In genomic region chr11:70184396-70184795, GRCh38 we compare ENCODE assay signal across 25 cellular contexts. TPM values are rescaled to one million over a fixed set of nuclear protein-coding genes. Genes with fewer than 3 reads are reported as not detected.
DNase-seq lines count a peak whose midpoint lies in the region; ATAC-seq, FAIRE-seq and TF ChIP-seq lines count a peak whose summit lies in the region.
"Had no signal": no experiment of that assay in that cellular context is flagged by ENCODE, and none has a peak within 500 bp of the region (broad histone marks: within the 10 kb centered on the region; RNA-seq: fewer than 3 reads in every experiment).

No MANE protein-coding gene starts in this region.

- TF ChIP-seq RAD21 in K562 (CRISPR knock-in tag; conservative IDR thresholded peaks at IDR 0.05 in 1 of 2, IDR thresholded peaks at IDR 0.05 in 1 of 2) = no peak

- H3K9me3 ChIP-seq in BLaER1 (no peaks in the 10 kb centered on the region), K562 (replicated peaks; ENCODE audit: control insufficient read depth, insufficient read depth, low read depth, low read length) (no peaks in the 10 kb centered on the region), neuronal stem cell (replicated peaks in 1 of 2; ENCODE audit: control insufficient read depth in 2 of 2, insufficient read depth in 1 of 2, low read depth in 1 of 2, low read length in 2 of 2) (no peaks in the 10 kb centered on the region)
- H3K9me3 ChIP-seq: A549, BE2C, Caco-2 had no signal

- H2BK120ac ChIP-seq in neuronal stem cell (ENCODE audit: low read depth, low read length) = peak overlapping the region; percentile 5

- H3K27me3 ChIP-seq in BLaER1 (no peaks in the 10 kb centered on the region), K562 (ENCODE audit: control insufficient read depth in 2 of 2, insufficient read depth in 2 of 2, low read length in 2 of 2) (peaks cover 37 to 82% of the 10 kb centered on the region in 2 experiments; a peak in 4 of 5 replicates), neuronal stem cell (ENCODE audit: control insufficient read depth in 3 of 3, insufficient read depth in 3 of 3, low read depth in 1 of 3, low read length in 3 of 3) (peaks cover 0 to 46% (median 0%) of the 10 kb centered on the region in 3 experiments)
- H3K27me3 ChIP-seq: BE2C had no signal

- no peak overlapping the region for H3K27ac Mint-ChIP-seq in Calu3 (ENCODE audit: unreplicated experiment)
- H3K27ac Mint-ChIP-seq: CD4-positive, CD25-positive, alpha-beta regulatory T cell; CD8-positive, alpha-beta T cell; H9 had no signal

- no peak overlapping the region for H4K8ac ChIP-seq in neuronal stem cell (ENCODE audit: low read depth, low read length)

- no peak overlapping the region for H3K23ac ChIP-seq in neuronal stem cell (ENCODE audit: low read depth, low read length, poor library complexity)

- H3K4me2 ChIP-seq in BLaER1 = peak overlapping the region; percentile 83
- H3K4me2 ChIP-seq in K562 (ENCODE audit: insufficient read depth, low read length) = no peak overlapping the region
- no peak overlapping the region for H3K4me2 ChIP-seq in neuronal stem cell (ENCODE audit: insufficient read depth, low read length, poor library complexity, severe bottlenecking)
- H3K4me2 ChIP-seq: A549 had no signal

- H4K91ac ChIP-seq in neuronal stem cell (ENCODE audit: low read depth, low read length, poor library complexity) = no peak overlapping the region

- CTCF ChIA-PET in K562 (lab: Yijun Ruan, JAX; ENCODE audit: low intra/inter-chr PET ratio) = no interaction called here
- CTCF ChIA-PET in Calu3 (lab: Charles Lee) = no interaction called here

- H2BK5ac ChIP-seq in neuronal stem cell (ENCODE audit: low read length) = no peak overlapping the region

- H2BK15ac ChIP-seq in neuronal stem cell (ENCODE audit: low read length) = no peak overlapping the region

- H3K18ac ChIP-seq in neuronal stem cell (ENCODE audit: low read length) = no peak overlapping the region

- H3K4me3 Mint-ChIP-seq in Calu3 (ENCODE audit: low read depth, unreplicated experiment) = no peak overlapping the region
- H3K4me3 Mint-ChIP-seq: CD4-positive, CD25-positive, alpha-beta regulatory T cell; CD8-positive, alpha-beta T cell; H9 had no signal

- no peak for FAIRE-seq in K562 (lab: Jason Lieb, UNC)
- FAIRE-seq: A549, D721Med, GM12878, GM19239 had no signal

- intact Hi-C loops in K562 (cut with micrococcal nuclease) = no loop called here
- intact Hi-C loops in left cardiac atrium (cut with DNase I) = no loop called here
- intact Hi-C loops in Calu3 (cut with micrococcal nuclease; ENCODE audit: unreplicated experiment) = no loop called here

- H3K14ac ChIP-seq in neuronal stem cell (ENCODE audit: low read length) = peak overlapping the region; percentile 9

- H3K27me3 Mint-ChIP-seq in Calu3 (ENCODE audit: unreplicated experiment) = no peaks in the 10 kb centered on the region

- under 1% methylated on average over 8 of the region's 9 CpGs for WGBS in K562 (ENCODE audit: insufficient coverage, low coverage, missing lambda C conversion rate)
- no CpG with 5 or more reads among the region's 9 CpGs for WGBS in neuronal stem cell (ENCODE audit: extremely low coverage in 2 of 2, insufficient read length in 2 of 2, insufficient replicate concordance in 1 of 2), 2 donors

- POLR2A ChIA-PET in K562 (lab: Yijun Ruan, JAX) = interaction anchor here (0.6 kb wide), 1 partner anchor 252 kb away, joined by 3 read pairs; no protein-coding TSS in a partner anchor

- no peak for TF ChIP-seq POLR2A in K562 (conservative IDR thresholded peaks at IDR 0.05)

- H3K9me1 ChIP-seq in K562 (ENCODE audit: control insufficient read depth, insufficient read depth, low read length) = no peaks in the 10 kb centered on the region

- no peak for TF ChIP-seq EP300 in K562 (IDR thresholded peaks at IDR 0.05; ENCODE audit: low read length)

- H3K4me3 ChIP-seq in BLaER1 = no peak overlapping the region
- no peak overlapping the region for H3K4me3 ChIP-seq in K562
- H3K4me3 ChIP-seq in neuronal stem cell (ENCODE audit: low read length in 2 of 2) = no peak overlapping the region
- H3K4me3 ChIP-seq: A549, GM12878, GM23248 had no signal

- TF ChIP-seq CTCF in K562 (IDR thresholded peaks at IDR 0.05 in 2 of 3, conservative IDR thresholded peaks at IDR 0.05 in 1 of 3; ENCODE audit: insufficient read depth in 2 of 3, low read depth in 1 of 3, low read length in 3 of 3) (no peak), Calu3 (IDR thresholded peaks at IDR 0.05; ENCODE audit: unreplicated experiment) (no peak)

- peak; percentile 13 for DNase-seq in HT-29 (ENCODE audit: low spot score)
- no peak for DNase-seq in K562 (ENCODE audit: extremely low read depth in 1 of 4, low spot score in 3 of 4)
- no peak for DNase-seq in neuronal stem cell (ENCODE audit: low spot score)
- no peak for DNase-seq in effector CD4-positive, alpha-beta T cell
- no peak for DNase-seq in left cardiac atrium
- no peak for DNase-seq in Calu3
- DNase-seq: 8988T; ACHN; AML-193; BE2C; Caco-2; CD4-positive, CD25-positive, alpha-beta regulatory T cell; CD8-positive, alpha-beta T cell; DMS 273 treated with DMSO at 0.1 percent for 48 hours; DMS79; EL; GDM1; GM23248; H9 had no signal

- no peaks in the 10 kb centered on the region for H3K36me3 ChIP-seq in BLaER1
- H3K36me3 ChIP-seq in K562 (ENCODE audit: control insufficient read depth, insufficient read depth, low read length) = no peaks in the 10 kb centered on the region
- H3K36me3 ChIP-seq in neuronal stem cell (replicated peaks in 1 of 2; ENCODE audit: control insufficient read depth in 2 of 2, insufficient read depth in 2 of 2, low read length in 2 of 2) = no peaks in the 10 kb centered on the region
- H3K36me3 ChIP-seq: BE2C had no signal

- H2AK5ac ChIP-seq in neuronal stem cell (ENCODE audit: low read depth, low read length) = no peak overlapping the region

- H3K4me1 ChIP-seq in BLaER1 (peaks cover 47% of the 10 kb centered on the region), K562 (replicated peaks in 1 of 2; ENCODE audit: control insufficient read depth in 2 of 2, insufficient read depth in 2 of 2, low read length in 2 of 2) (peaks cover 0 to 14% of the 10 kb centered on the region in 2 experiments; a peak in 2 of 5 replicates), neuronal stem cell (ENCODE audit: control insufficient read depth in 2 of 2, insufficient read depth in 1 of 2, low read depth in 1 of 2, low read length in 2 of 2) (peaks cover 0 to 3% of the 10 kb centered on the region in 2 donors)
- H3K4me1 ChIP-seq: A549, BE2C, Caco-2 had no signal

- H3K27ac ChIP-seq in BLaER1 (peak overlapping the region; percentile 18; the same call in 1 of the 2 replicates), K562 (ENCODE audit: extremely low read depth, low read depth, low read length) (no peak overlapping the region), neuronal stem cell (replicated peaks; ENCODE audit: low read length) (no peak overlapping the region)
- H3K27ac ChIP-seq: A549, GM23248 had no signal

- no peaks in the 10 kb centered on the region for H3K79me2 ChIP-seq in K562 (ENCODE audit: control insufficient read depth, insufficient read depth, low read length)

- H3K9ac ChIP-seq in BLaER1 (no peak overlapping the region), K562 (ENCODE audit: insufficient read depth in 1 of 2, low read depth in 2 of 2, low read length in 2 of 2) (no peak overlapping the region), neuronal stem cell (ENCODE audit: low read depth, low read length, poor library complexity) (no peak overlapping the region)
- H3K9ac ChIP-seq: GM23248 had no signal

- in situ Hi-C loops in K562 (cut with MboI) = loop anchor here (5.0 to 10.0 kb wide), 2 partner anchors 92 to 470 kb away; no protein-coding TSS in a partner anchor

- no peaks in the 10 kb centered on the region for H3K9me3 Mint-ChIP-seq in Calu3 (ENCODE audit: low read depth, unreplicated experiment)
- H3K9me3 Mint-ChIP-seq: CD8-positive, alpha-beta T cell; H9 had no signal

- 0 out of 3 replicates have a peak, but pooled peaks have one; percentile 28 for ATAC-seq in K562
- ATAC-seq in left cardiac atrium = no peak
- ATAC-seq: A549; CD8-positive, alpha-beta T cell; GM12878; HCT116 had no signal

- H2BK12ac ChIP-seq in neuronal stem cell (ENCODE audit: low read length) = no peak overlapping the region

- H3K36me3 Mint-ChIP-seq in Calu3 (ENCODE audit: insufficient read depth, unreplicated experiment) = no peaks in the 10 kb centered on the region
- H3K36me3 Mint-ChIP-seq: CD4-positive, CD25-positive, alpha-beta regulatory T cell; CD8-positive, alpha-beta T cell had no signal

- no peaks in the 10 kb centered on the region for H3K79me1 ChIP-seq in neuronal stem cell (ENCODE audit: low read depth, low read length)

- no peaks in the 10 kb centered on the region for H4K20me1 ChIP-seq in BLaER1
- H4K20me1 ChIP-seq in K562 (replicated peaks; ENCODE audit: control insufficient read depth, insufficient read depth, low read length) = 0 out of 2 replicates have a peak, but pooled peaks cover 9% of the 10 kb centered on the region

- no TSS peak for BruUV-seq in K562 (replicated peaks; lab: Mats Ljungman, UMichigan)
- BruUV-seq in Calu3 (replicated peaks; lab: Mats Ljungman, UMichigan) = no TSS peak

- no peak overlapping the region for H2AFZ ChIP-seq in K562 (ENCODE audit: low read depth, low read length)
- no peak overlapping the region for H2AFZ ChIP-seq in neuronal stem cell (ENCODE audit: low read length)
- H2AFZ ChIP-seq: GM23248 had no signal

- no peak overlapping the region for H3K4ac ChIP-seq in neuronal stem cell (ENCODE audit: low read length)

- H3K4me1 Mint-ChIP-seq in Calu3 (ENCODE audit: low read depth, unreplicated experiment) = no peaks in the 10 kb centered on the region
- H3K4me1 Mint-ChIP-seq: CD4-positive, CD25-positive, alpha-beta regulatory T cell had no signal

RNA-seq across cellular contexts. Expression of gene FADD, which starts 18.7 kb away (rescaled TPM):
- 105 and 106 TPM in 2 replicates for total RNA-seq in HT-29 (2014; rRNA removed; shearing (Covaris generic))
- 9.8 and 23.6 TPM in 2 replicates for total RNA-seq in K562 (2011; cell fraction: chromatin; rRNA removed; ENCODE audit: low replicate concordance)
- total RNA-seq in K562 (2011; cell fraction: nucleolus; rRNA removed) = 23.6 and 28.0 TPM in 2 replicates
- 17.0 and 17.6 TPM in 2 replicates for total RNA-seq in K562 (2011; cell fraction: nucleoplasm; rRNA removed)
- total RNA-seq in K562 (2014; rRNA removed) (20.1 and 20.4 TPM in 2 replicates), K562 (2014; rRNA removed; fragmentation: Illumina TruSeq; extraction: Trizol) (15.5 and 17.2 TPM in 2 replicates), K562 (2015; rRNA removed; fragmentation: Illumina TruSeq; extraction: Trizol) (18.4 and 20.9 TPM in 2 replicates), K562 (2021) (24.1 and 26.2 TPM in 2 replicates), left cardiac atrium (10 to 100 TPM; 11.1 to 11.3 TPM), Calu3 (2022) (40.2 and 49.4 TPM in 2 replicates)
- polyA plus RNA-seq in K562 (2011; rRNA removed) (23.6 and 26.9 TPM in 2 replicates), K562 (2014; fragmentation: Illumina TruSeq; extraction: Trizol) (17.2 and 17.7 TPM in 2 replicates), K562 (2014; fragmentation: Nextera tagmentation; extraction: Ambion mirVana) (under 1 TPM; 0.29 to 0.30 TPM), K562 (2014; rRNA removed) (26.7 and 28.7 TPM in 2 replicates)
- polyA plus RNA-seq in K562 (2011; cell fraction: cytosol; rRNA removed) = 24.3 and 37.3 TPM in 2 replicates
- 11.2 and 14.3 TPM in 2 replicates for polyA plus RNA-seq in K562 (2011; cell fraction: nucleus; rRNA removed)
- 20.7 and 23.8 TPM in 2 replicates for polyA plus RNA-seq in K562 (2012)
- 17.5 and 22.8 TPM in 2 replicates for polyA minus RNA-seq in K562 (2011; rRNA and poly(A)+ RNA removed)
- polyA minus RNA-seq in K562 (2011; cell fraction: cytosol; rRNA and poly(A)+ RNA removed) = 13.8 and 19.3 TPM in 2 replicates
- 17.8 and 23.5 TPM in 2 replicates for polyA minus RNA-seq in K562 (2011; cell fraction: nucleus; rRNA and poly(A)+ RNA removed)
- polyA plus RNA-seq in neuronal stem cell (2013, experiment 1 of 2) = 18.3 TPM
- 18.4 TPM for polyA plus RNA-seq in neuronal stem cell (2013, experiment 2 of 2)
